1 cellular context compared by ENCODE assay signal in genomic region chr10:97030894-97031293, GRCh38.
TF ChIP-seq lines count a peak whose summit lies in the region.

No MANE protein-coding gene starts in this region.

TF ChIP-seq in GM23338, 12 proteins besides CTCF, POLR2A, EP300 and RAD21 (continued from another document):
- TF ChIP-seq REST (IDR thresholded peaks at IDR 0.05; ENCODE audit: unreplicated experiment) (no peak), JUNB (IDR thresholded peaks at IDR 0.05; ENCODE audit: unreplicated experiment) (no peak), ZNF331 (CRISPR knock-in tag; IDR thresholded peaks at IDR 0.05; ENCODE audit: low read depth) (no peak), EZH2 (IDR thresholded peaks at IDR 0.05; ENCODE audit: low read depth, unreplicated experiment) (no peak), ZNF114 (CRISPR knock-in tag; IDR thresholded peaks at IDR 0.05) (no peak), NANOG (IDR thresholded peaks at IDR 0.05; ENCODE audit: borderline replicate concordance) (no peak), CREB1 (CRISPR knock-in tag; IDR thresholded peaks at IDR 0.05; ENCODE audit: low read depth) (no peak), STAT1 (IDR thresholded peaks at IDR 0.05; ENCODE audit: unreplicated experiment) (no peak)
- TF ChIP-seq, protein P1, sequence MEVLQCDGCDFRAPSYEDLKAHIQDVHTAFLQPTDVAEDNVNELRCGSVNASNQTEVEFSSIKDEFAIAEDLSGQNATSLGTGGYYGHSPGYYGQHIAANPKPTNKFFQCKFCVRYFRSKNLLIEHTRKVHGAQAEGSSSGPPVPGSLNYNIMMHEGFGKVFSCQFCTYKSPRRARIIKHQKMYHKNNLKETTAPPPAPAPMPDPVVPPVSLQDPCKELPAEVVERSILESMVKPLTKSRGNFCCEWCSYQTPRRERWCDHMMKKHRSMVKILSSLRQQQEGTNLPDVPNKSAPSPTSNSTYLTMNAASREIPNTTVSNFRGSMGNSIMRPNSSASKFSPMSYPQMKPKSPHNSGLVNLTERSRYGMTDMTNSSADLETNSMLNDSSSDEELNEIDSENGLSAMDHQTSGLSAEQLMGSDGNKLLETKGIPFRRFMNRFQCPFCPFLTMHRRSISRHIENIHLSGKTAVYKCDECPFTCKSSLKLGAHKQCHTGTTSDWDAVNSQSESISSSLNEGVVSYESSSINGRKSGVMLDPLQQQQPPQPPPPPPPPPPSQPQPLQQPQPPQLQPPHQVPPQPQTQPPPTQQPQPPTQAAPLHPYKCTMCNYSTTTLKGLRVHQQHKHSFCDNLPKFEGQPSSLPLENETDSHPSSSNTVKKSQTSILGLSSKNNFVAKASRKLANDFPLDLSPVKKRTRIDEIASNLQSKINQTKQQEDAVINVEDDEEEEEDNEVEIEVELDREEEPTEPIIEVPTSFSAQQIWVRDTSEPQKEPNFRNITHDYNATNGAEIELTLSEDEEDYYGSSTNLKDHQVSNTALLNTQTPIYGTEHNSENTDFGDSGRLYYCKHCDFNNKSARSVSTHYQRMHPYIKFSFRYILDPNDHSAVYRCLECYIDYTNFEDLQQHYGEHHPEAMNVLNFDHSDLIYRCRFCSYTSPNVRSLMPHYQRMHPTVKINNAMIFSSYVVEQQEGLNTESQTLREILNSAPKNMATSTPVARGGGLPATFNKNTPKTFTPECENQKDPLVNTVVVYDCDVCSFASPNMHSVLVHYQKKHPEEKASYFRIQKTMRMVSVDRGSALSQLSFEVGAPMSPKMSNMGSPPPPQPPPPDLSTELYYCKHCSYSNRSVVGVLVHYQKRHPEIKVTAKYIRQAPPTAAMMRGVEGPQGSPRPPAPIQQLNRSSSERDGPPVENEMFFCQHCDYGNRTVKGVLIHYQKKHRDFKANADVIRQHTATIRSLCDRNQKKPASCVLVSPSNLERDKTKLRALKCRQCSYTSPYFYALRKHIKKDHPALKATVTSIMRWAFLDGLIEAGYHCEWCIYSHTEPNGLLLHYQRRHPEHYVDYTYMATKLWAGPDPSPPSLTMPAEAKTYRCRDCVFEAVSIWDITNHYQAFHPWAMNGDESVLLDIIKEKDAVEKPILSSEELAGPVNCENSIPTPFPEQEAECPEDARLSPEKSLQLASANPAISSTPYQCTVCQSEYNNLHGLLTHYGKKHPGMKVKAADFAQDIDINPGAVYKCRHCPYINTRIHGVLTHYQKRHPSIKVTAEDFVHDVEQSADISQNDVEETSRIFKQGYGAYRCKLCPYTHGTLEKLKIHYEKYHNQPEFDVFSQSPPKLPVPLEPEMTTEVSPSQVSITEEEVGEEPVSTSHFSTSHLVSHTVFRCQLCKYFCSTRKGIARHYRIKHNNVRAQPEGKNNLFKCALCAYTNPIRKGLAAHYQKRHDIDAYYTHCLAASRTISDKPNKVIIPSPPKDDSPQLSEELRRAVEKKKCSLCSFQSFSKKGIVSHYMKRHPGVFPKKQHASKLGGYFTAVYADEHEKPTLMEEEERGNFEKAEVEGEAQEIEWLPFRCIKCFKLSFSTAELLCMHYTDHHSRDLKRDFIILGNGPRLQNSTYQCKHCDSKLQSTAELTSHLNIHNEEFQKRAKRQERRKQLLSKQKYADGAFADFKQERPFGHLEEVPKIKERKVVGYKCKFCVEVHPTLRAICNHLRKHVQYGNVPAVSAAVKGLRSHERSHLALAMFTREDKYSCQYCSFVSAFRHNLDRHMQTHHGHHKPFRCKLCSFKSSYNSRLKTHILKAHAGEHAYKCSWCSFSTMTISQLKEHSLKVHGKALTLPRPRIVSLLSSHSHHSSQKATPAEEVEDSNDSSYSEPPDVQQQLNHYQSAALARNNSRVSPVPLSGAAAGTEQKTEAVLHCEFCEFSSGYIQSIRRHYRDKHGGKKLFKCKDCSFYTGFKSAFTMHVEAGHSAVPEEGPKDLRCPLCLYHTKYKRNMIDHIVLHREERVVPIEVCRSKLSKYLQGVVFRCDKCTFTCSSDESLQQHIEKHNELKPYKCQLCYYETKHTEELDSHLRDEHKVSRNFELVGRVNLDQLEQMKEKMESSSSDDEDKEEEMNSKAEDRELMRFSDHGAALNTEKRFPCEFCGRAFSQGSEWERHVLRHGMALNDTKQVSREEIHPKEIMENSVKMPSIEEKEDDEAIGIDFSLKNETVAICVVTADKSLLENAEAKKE (CRISPR knock-in tag; IDR thresholded peaks at IDR 0.05) = no peak
